In genomic region chr11:4026389-4026788, GRCh38 we compare ENCODE assay signal across 2 cellular contexts.
TF ChIP-seq lines count a peak whose summit lies in the region.

No MANE protein-coding gene starts in this region.

TF ChIP-seq in SK-N-SH, 30 proteins besides CTCF, POLR2A, EP300 and RAD21:
- TF ChIP-seq TCF12 (IDR thresholded peaks at IDR 0.05) (no peak), FOSL2 (IDR thresholded peaks at IDR 0.05; ENCODE audit: borderline replicate concordance, low read depth) (no peak), TAF1 (IDR thresholded peaks at IDR 0.05; ENCODE audit: borderline replicate concordance, low read depth, low read length) (no peak), ZBTB33 (IDR thresholded peaks at IDR 0.05; ENCODE audit: borderline replicate concordance, low read depth) (no peak), RFX5 (IDR thresholded peaks at IDR 0.05; ENCODE audit: low read length) (no peak), POLR2AphosphoS5 (IDR thresholded peaks at IDR 0.05; ENCODE audit: low read depth, low read length) (no peak), REST (IDR thresholded peaks at IDR 0.05; ENCODE audit: low read depth, low read length) (no peak), GABPA (IDR thresholded peaks at IDR 0.05; ENCODE audit: low read depth) (no peak), NFIC (IDR thresholded peaks at IDR 0.05; ENCODE audit: borderline replicate concordance) (no peak), PBX3 (IDR thresholded peaks at IDR 0.05) (no peak), USF2 (IDR thresholded peaks at IDR 0.05; ENCODE audit: borderline replicate concordance, low read depth, low read length) (no peak)

TF ChIP-seq in endothelial cell of umbilical vein, 7 proteins besides CTCF, POLR2A, EP300 and RAD21:
- no peak for TF ChIP-seq FOS (IDR thresholded peaks at IDR 0.05; ENCODE audit: borderline replicate concordance, insufficient read depth, low read length)
